Comparison of ENCODE assay signal across 27 cellular contexts in the genomic region with DNA sequence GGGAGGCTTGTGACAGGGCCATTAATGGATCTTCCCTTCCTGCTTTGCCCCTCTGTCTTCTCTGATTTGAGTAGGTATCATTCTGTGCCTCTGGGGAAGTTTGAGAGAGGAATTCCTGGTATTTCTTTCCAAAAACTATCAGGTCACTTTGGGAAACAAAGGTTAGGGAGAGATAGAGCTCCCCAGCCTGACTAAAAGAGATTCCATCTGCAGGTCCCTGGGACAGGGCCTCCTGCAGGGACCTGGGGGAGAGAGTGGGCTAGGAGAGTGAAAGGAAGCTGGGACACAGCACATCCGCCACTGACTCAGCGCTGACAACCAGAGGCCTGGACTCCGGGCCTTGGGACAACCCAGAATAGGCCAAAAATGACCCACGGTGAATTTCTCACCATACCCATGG. TPM values are rescaled to one million over a fixed set of nuclear protein-coding genes. Genes with fewer than 3 reads are reported as not detected.
"Had no signal": no experiment of that assay in that cellular context is flagged by ENCODE, and none has a peak within 500 bp of the region (broad histone marks: within the 10 kb centered on the region; RNA-seq: fewer than 3 reads in every experiment).

No MANE protein-coding gene starts in this region.

- DNase-seq: activated CD4-positive, alpha-beta T cell treated with anti-CD3 and anti-CD28 coated beads, Interleukin-2, amount 10 ng/mL, durations not matched to agents 7 days and 5 days; activated CD8-positive, alpha-beta memory T cell treated with anti-CD3 and anti-CD28 coated beads, Interleukin-2, amount 10 ng/mL, durations not matched to agents 7 days and 5 days; activated CD8-positive, alpha-beta T cell treated with anti-CD3 and anti-CD28 coated beads for 36 hours; activated gamma-delta T cell; activated naive CD4-positive, alpha-beta T cell treated with anti-CD3 and anti-CD28 coated beads, Interleukin-2, amount 50 U/mL, for 16 hours; activated naive CD8-positive, alpha-beta T cell treated with anti-CD3 and anti-CD28 coated beads, Interleukin-2, amount 50 U/mL, for 24 hours; activated T-cell treated with anti-CD3 and anti-CD28 coated beads for 4 hours; anterior cingulate cortex; body of pancreas; cortex of kidney; heart right ventricle; immature natural killer cell; kidney glomerular epithelial cell; left ventricle myocardium superior; mammary epithelial cell; right cardiac atrium; stimulated activated naive CD8-positive, alpha-beta T cell treated with anti-CD3 and anti-CD28 coated beads, Interleukin-15, amount 100 ng/mL, for 72 hours; tibial artery had no signal

- H3K36me3 ChIP-seq: cardiac muscle cell, heart right ventricle, neutrophil, tibial artery had no signal

- H3K79me2 ChIP-seq: parathyroid adenoma had no signal

- H3K4me1 ChIP-seq: parathyroid adenoma had no signal

- H3K27ac Mint-ChIP-seq: activated CD4-positive, alpha-beta T cell treated with anti-CD3 and anti-CD28 coated beads, Interleukin-2, amount 10 ng/mL, durations not matched to agents 7 days and 5 days; activated CD8-positive, alpha-beta memory T cell treated with anti-CD3 and anti-CD28 coated beads, Interleukin-2, amount 10 ng/mL, durations not matched to agents 7 days and 5 days; activated CD8-positive, alpha-beta T cell treated with anti-CD3 and anti-CD28 coated beads for 36 hours; activated naive CD8-positive, alpha-beta T cell treated with anti-CD3 and anti-CD28 coated beads, Interleukin-2, amount 50 U/mL, for 24 hours; activated T-helper 1 cell treated with anti-CD3 and anti-CD28 coated beads, Interleukin-12 subunit alpha, Interleukin-12 subunit beta, Interleukin-2, Interleukin-4 antibody, amounts not matched to agents 30 ng/mL and 10 ng/mL and 1 ng/mL, durations not matched to agents 14 hours and 24 hours and 36 hours; immature natural killer cell; natural killer cell treated with Interleukin-12 subunit alpha and Interleukin-12 subunit beta and Interleukin-15 and Interleukin-18, amount 100 ng/mL, for 72 hours; stimulated activated effector memory CD8-positive, alpha-beta T cell treated with anti-CD3 and anti-CD28 coated beads, Interleukin-12 subunit alpha, Interleukin-12 subunit beta, amount 100 ng/mL, for 72 hours; stimulated activated naive CD8-positive, alpha-beta T cell treated with anti-CD3 and anti-CD28 coated beads, Interleukin-15, amount 100 ng/mL, for 72 hours had no signal

- H3K27ac ChIP-seq: body of pancreas, cardiac muscle cell, epithelial cell of prostate, heart right ventricle, neutrophil, parathyroid adenoma, tibial artery had no signal

- H3K4me3 Mint-ChIP-seq: activated CD4-positive, alpha-beta T cell treated with anti-CD3 and anti-CD28 coated beads, Interleukin-2, amount 10 ng/mL, durations not matched to agents 7 days and 5 days; activated CD8-positive, alpha-beta memory T cell treated with anti-CD3 and anti-CD28 coated beads, Interleukin-2, amount 10 ng/mL, durations not matched to agents 7 days and 5 days; activated CD8-positive, alpha-beta T cell treated with anti-CD3 and anti-CD28 coated beads for 36 hours; activated naive CD8-positive, alpha-beta T cell treated with anti-CD3 and anti-CD28 coated beads, Interleukin-2, amount 50 U/mL, for 24 hours; activated T-helper 1 cell treated with anti-CD3 and anti-CD28 coated beads, Interleukin-12 subunit alpha, Interleukin-12 subunit beta, Interleukin-2, Interleukin-4 antibody, amounts not matched to agents 30 ng/mL and 10 ng/mL and 1 ng/mL, durations not matched to agents 14 hours and 24 hours and 36 hours; immature natural killer cell; natural killer cell treated with Interleukin-12 subunit alpha and Interleukin-12 subunit beta and Interleukin-15 and Interleukin-18, amount 100 ng/mL, for 72 hours; stimulated activated effector memory CD8-positive, alpha-beta T cell treated with anti-CD3 and anti-CD28 coated beads, Interleukin-12 subunit alpha, Interleukin-12 subunit beta, amount 100 ng/mL, for 72 hours; stimulated activated naive CD8-positive, alpha-beta T cell treated with anti-CD3 and anti-CD28 coated beads, Interleukin-15, amount 100 ng/mL, for 72 hours had no signal

- H3K9ac ChIP-seq: parathyroid adenoma had no signal

- H3K9me3 ChIP-seq: body of pancreas, heart right ventricle, neutrophil, tibial artery had no signal

- H2AFZ ChIP-seq: parathyroid adenoma had no signal

- H3K4me3 ChIP-seq: body of pancreas, cardiac muscle cell, heart right ventricle, tibial artery had no signal

- H3K9me3 Mint-ChIP-seq: activated CD4-positive, alpha-beta T cell treated with anti-CD3 and anti-CD28 coated beads, Interleukin-2, amount 10 ng/mL, durations not matched to agents 7 days and 5 days; activated CD8-positive, alpha-beta T cell treated with anti-CD3 and anti-CD28 coated beads for 36 hours; activated naive CD8-positive, alpha-beta T cell treated with anti-CD3 and anti-CD28 coated beads, Interleukin-2, amount 50 U/mL, for 24 hours; activated T-helper 1 cell treated with anti-CD3 and anti-CD28 coated beads, Interleukin-12 subunit alpha, Interleukin-12 subunit beta, Interleukin-2, Interleukin-4 antibody, amounts not matched to agents 30 ng/mL and 10 ng/mL and 1 ng/mL, durations not matched to agents 14 hours and 24 hours and 36 hours; immature natural killer cell; natural killer cell treated with Interleukin-12 subunit alpha and Interleukin-12 subunit beta and Interleukin-15 and Interleukin-18, amount 100 ng/mL, for 72 hours; stimulated activated effector memory CD8-positive, alpha-beta T cell treated with anti-CD3 and anti-CD28 coated beads, Interleukin-12 subunit alpha, Interleukin-12 subunit beta, amount 100 ng/mL, for 72 hours; stimulated activated naive CD8-positive, alpha-beta T cell treated with anti-CD3 and anti-CD28 coated beads, Interleukin-15, amount 100 ng/mL, for 72 hours had no signal

- ATAC-seq: activated CD4-positive, CD25-positive, alpha-beta regulatory T cell treated with anti-CD3 and anti-CD28 coated beads, Interleukin-2, amount 50 U/mL, for 24 hours; activated CD8-positive, alpha-beta memory T cell treated with anti-CD3 and anti-CD28 coated beads, Interleukin-2, amount 10 ng/mL, durations not matched to agents 7 days and 5 days; activated CD8-positive, alpha-beta T cell treated with anti-CD3 and anti-CD28 coated beads for 36 hours; activated naive CD8-positive, alpha-beta T cell treated with anti-CD3 and anti-CD28 coated beads, Interleukin-2, amount 50 U/mL, for 24 hours; body of pancreas; heart right ventricle; left ventricle myocardium superior; natural killer cell treated with Interleukin-12 subunit alpha and Interleukin-12 subunit beta and Interleukin-15 and Interleukin-18, amount 100 ng/mL, for 72 hours; right cardiac atrium; stimulated activated effector memory CD8-positive, alpha-beta T cell treated with anti-CD3 and anti-CD28 coated beads, Interleukin-12 subunit alpha, Interleukin-12 subunit beta, amount 100 ng/mL, for 72 hours; stimulated activated naive CD8-positive, alpha-beta T cell treated with anti-CD3 and anti-CD28 coated beads, Interleukin-15, amount 100 ng/mL, for 72 hours had no signal

- H3K36me3 Mint-ChIP-seq: activated CD8-positive, alpha-beta memory T cell treated with anti-CD3 and anti-CD28 coated beads, Interleukin-2, amount 10 ng/mL, durations not matched to agents 7 days and 5 days; immature natural killer cell; natural killer cell treated with Interleukin-12 subunit alpha and Interleukin-12 subunit beta and Interleukin-15 and Interleukin-18, amount 100 ng/mL, for 72 hours; stimulated activated effector memory CD8-positive, alpha-beta T cell treated with anti-CD3 and anti-CD28 coated beads, Interleukin-12 subunit alpha, Interleukin-12 subunit beta, amount 100 ng/mL, for 72 hours had no signal

RNA-seq across cellular contexts. Expression of gene GALNT14, which starts 6.4 kb away (rescaled TPM):
- total RNA-seq: activated CD4-positive, alpha-beta T cell treated with anti-CD3 and anti-CD28 coated beads, Interleukin-2, amount 10 ng/mL, durations not matched to agents 7 days and 5 days; pulmonary artery endothelial cell had no signal
